ENCODE assay signal across 21 cellular contexts in genomic region chr5:41148448-41148847, GRCh38.
"Had no signal": no experiment of that assay in that cellular context is flagged by ENCODE, and none has a peak within 500 bp of the region (broad histone marks: within the 10 kb centered on the region; RNA-seq: fewer than 3 reads in every experiment).

No MANE protein-coding gene starts in this region.

- ATAC-seq: left lobe of liver; lower lobe of right lung; naive thymus-derived CD8-positive, alpha-beta T cell; stimulated activated effector memory CD8-positive, alpha-beta T cell treated with anti-CD3 and anti-CD28 coated beads, Interleukin-12 subunit alpha, Interleukin-12 subunit beta, amount 100 ng/mL, for 72 hours had no signal

- H3K4me1 ChIP-seq: esophagus muscularis mucosa, lower lobe of right lung, sigmoid colon, thyroid gland, upper lobe of left lung had no signal

- DNase-seq: dermis blood vessel endothelial cell; effector memory CD4-positive, alpha-beta T cell; foreskin melanocyte; lower lobe of right lung; naive thymus-derived CD8-positive, alpha-beta T cell; occipital lobe; pancreas; sigmoid colon; stimulated activated CD4-positive, alpha-beta T cell treated with anti-CD3 and anti-CD28 coated beads, Interleukin-2, amount 100 ng/mL, for 24 hours; stimulated activated CD4-positive, alpha-beta T cell treated with anti-CD3 and anti-CD28 coated beads, Interleukin-4, amount 100 ng/mL, for 24 hours; stimulated activated naive CD4-positive, alpha-beta T cell treated with Interleukin-2 at 50 U/mL for 16 hours; stomach; thyroid gland; upper lobe of left lung had no signal

- H3K27me3 ChIP-seq: esophagus muscularis mucosa, pancreas, sigmoid colon, stomach, thyroid gland, upper lobe of left lung had no signal

- H3K9me3 ChIP-seq: esophagus muscularis mucosa, lower lobe of right lung, pancreas, sigmoid colon, stomach, thyroid gland, upper lobe of left lung had no signal

- H3K4me3 ChIP-seq: coronary artery, esophagus muscularis mucosa, lower lobe of right lung, pancreas, sigmoid colon, stomach, thyroid gland, upper lobe of left lung had no signal

- H3K27ac ChIP-seq: coronary artery, esophagus muscularis mucosa, lower lobe of right lung, pancreas, sigmoid colon, stomach, thyroid gland, upper lobe of left lung had no signal

- FAIRE-seq: endothelial cell of umbilical vein, keratinocyte, pancreas, urothelium cell line had no signal

- H3K36me3 ChIP-seq: lower lobe of right lung, sigmoid colon, stomach, thyroid gland, upper lobe of left lung had no signal
